ENCODE assay signal across 30 cellular contexts in the genomic region with DNA sequence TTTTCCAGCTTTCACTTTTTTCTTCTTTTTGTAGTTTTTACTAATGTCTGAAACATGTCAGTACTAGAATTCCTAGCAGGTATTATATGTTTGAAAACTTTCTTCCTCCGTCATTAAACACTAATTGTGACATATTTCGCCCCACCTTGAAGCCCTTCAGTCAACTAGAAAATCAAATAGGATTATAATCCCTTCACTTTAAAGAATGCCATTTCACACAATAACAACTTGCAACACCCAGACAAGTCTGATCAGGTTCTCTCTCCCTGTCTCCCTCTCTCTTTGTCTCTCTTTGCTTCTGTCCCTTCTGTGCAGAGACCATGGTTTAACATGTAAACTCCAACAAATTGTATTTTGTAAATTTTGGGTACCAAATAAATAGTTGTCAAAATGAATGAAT.
"Had no signal": no experiment of that assay in that cellular context is flagged by ENCODE, and none has a peak within 500 bp of the region (broad histone marks: within the 10 kb centered on the region; RNA-seq: fewer than 3 reads in every experiment).

No MANE protein-coding gene starts in this region.

- H3K36me3 Mint-ChIP-seq: activated CD4-positive, alpha-beta memory T cell treated with anti-CD3 and anti-CD28 coated beads for 36 hours; activated CD8-positive, alpha-beta memory T cell treated with anti-CD3 and anti-CD28 coated beads, Interleukin-2, amount 10 ng/mL, durations not matched to agents 7 days and 5 days; activated naive CD8-positive, alpha-beta T cell had no signal

- H3K27ac Mint-ChIP-seq: activated CD4-positive, alpha-beta memory T cell treated with anti-CD3 and anti-CD28 coated beads for 36 hours; activated CD4-positive, alpha-beta T cell treated with anti-CD3 and anti-CD28 coated beads for 36 hours; activated CD4-positive, alpha-beta T cell treated with anti-CD3 and anti-CD28 coated beads, Interleukin-2, amount 10 ng/mL, durations not matched to agents 24 days and 14 days; activated CD8-positive, alpha-beta memory T cell treated with anti-CD3 and anti-CD28 coated beads, Interleukin-2, amount 10 ng/mL, durations not matched to agents 7 days and 5 days; activated CD8-positive, alpha-beta T cell treated with anti-CD3 and anti-CD28 coated beads, Interleukin-2, amount 10 ng/mL, durations not matched to agents 7 days and 5 days; activated naive CD8-positive, alpha-beta T cell; activated T-helper 17 cell treated with anti-CD3 and anti-CD28 coated beads, Interleukin-2, amount 50 U/mL, for 72 hours had no signal

- H3K4me3 Mint-ChIP-seq: activated CD4-positive, alpha-beta memory T cell treated with anti-CD3 and anti-CD28 coated beads for 36 hours; activated CD4-positive, alpha-beta T cell treated with anti-CD3 and anti-CD28 coated beads for 36 hours; activated CD4-positive, alpha-beta T cell treated with anti-CD3 and anti-CD28 coated beads, Interleukin-2, amount 10 ng/mL, durations not matched to agents 24 days and 14 days; activated CD8-positive, alpha-beta memory T cell treated with anti-CD3 and anti-CD28 coated beads, Interleukin-2, amount 10 ng/mL, durations not matched to agents 7 days and 5 days; activated CD8-positive, alpha-beta T cell treated with anti-CD3 and anti-CD28 coated beads, Interleukin-2, amount 10 ng/mL, durations not matched to agents 7 days and 5 days; activated naive CD8-positive, alpha-beta T cell; activated T-helper 17 cell treated with anti-CD3 and anti-CD28 coated beads, Interleukin-2, amount 50 U/mL, for 72 hours had no signal

- DNase-seq: activated CD4-positive, alpha-beta memory T cell treated with anti-CD3 and anti-CD28 coated beads for 36 hours; activated CD4-positive, alpha-beta T cell treated with anti-CD3 and anti-CD28 coated beads for 36 hours; activated CD4-positive, alpha-beta T cell treated with anti-CD3 and anti-CD28 coated beads, Interleukin-2, amount 10 ng/mL, durations not matched to agents 24 days and 14 days; activated CD4-positive, CD25-positive, alpha-beta regulatory T cell; activated CD4-positive, CD25-positive, alpha-beta regulatory T cell treated with anti-CD3 and anti-CD28 coated beads, Interleukin-2, amount 50 U/mL, for 72 hours; activated CD8-positive, alpha-beta memory T cell treated with anti-CD3 and anti-CD28 coated beads, Interleukin-2, amount 10 ng/mL, durations not matched to agents 7 days and 5 days; activated CD8-positive, alpha-beta memory T cell treated with anti-CD3 and anti-CD28 coated beads, Interleukin-2, amount 50 U/mL, for 4 hours; activated CD8-positive, alpha-beta T cell treated with anti-CD3 and anti-CD28 coated beads, Interleukin-2, amount 10 ng/mL, durations not matched to agents 7 days and 5 days; activated effector memory CD4-positive, alpha-beta T cell treated with Interleukin-2 at 50 U/mL for 16 hours; activated gamma-delta T cell treated with Interleukin-2 at 50 U/mL for 16 hours; activated naive CD4-positive, alpha-beta T cell treated with anti-CD3 and anti-CD28 coated beads, Interleukin-2, amount 50 U/mL, for 16 hours; activated naive CD4-positive, alpha-beta T cell treated with Interleukin-2 at 50 U/mL for 16 hours; activated T-cell treated with anti-CD3 and anti-CD28 coated beads, Interleukin-2, amount 50 U/mL, for 1 hour; amniotic stem cell; anterior cingulate cortex; brain microvascular endothelial cell; central memory CD4-positive, alpha-beta T cell; cerebellar nuclear complex; colonic mucosa; effector CD8-positive, alpha-beta T cell; foreskin melanocyte; T-helper 2 cell had no signal

- H3K27me3 Mint-ChIP-seq: activated CD4-positive, alpha-beta memory T cell treated with anti-CD3 and anti-CD28 coated beads for 36 hours; activated CD4-positive, alpha-beta T cell treated with anti-CD3 and anti-CD28 coated beads for 36 hours; activated CD4-positive, alpha-beta T cell treated with anti-CD3 and anti-CD28 coated beads, Interleukin-2, amount 10 ng/mL, durations not matched to agents 24 days and 14 days; activated CD8-positive, alpha-beta memory T cell treated with anti-CD3 and anti-CD28 coated beads, Interleukin-2, amount 10 ng/mL, durations not matched to agents 7 days and 5 days; activated naive CD8-positive, alpha-beta T cell; activated T-helper 17 cell treated with anti-CD3 and anti-CD28 coated beads, Interleukin-2, amount 50 U/mL, for 72 hours had no signal

- FAIRE-seq: astrocyte, endometrium, endothelial cell of umbilical vein had no signal

- ATAC-seq: activated CD4-positive, alpha-beta T cell treated with anti-CD3 and anti-CD28 coated beads for 36 hours; activated CD8-positive, alpha-beta memory T cell treated with anti-CD3 and anti-CD28 coated beads, Interleukin-2, amount 10 ng/mL, durations not matched to agents 7 days and 5 days; activated CD8-positive, alpha-beta T cell treated with anti-CD3 and anti-CD28 coated beads, Interleukin-2, amount 10 ng/mL, durations not matched to agents 7 days and 5 days; activated T-helper 17 cell treated with anti-CD3 and anti-CD28 coated beads, Interleukin-2, amount 50 U/mL, for 72 hours; gastroesophageal sphincter had no signal

- H3K9me3 ChIP-seq: colonic mucosa, esophagus muscularis mucosa, gastroesophageal sphincter had no signal

- H3K4me1 Mint-ChIP-seq: activated CD4-positive, alpha-beta T cell treated with anti-CD3 and anti-CD28 coated beads for 36 hours; activated CD4-positive, alpha-beta T cell treated with anti-CD3 and anti-CD28 coated beads, Interleukin-2, amount 10 ng/mL, durations not matched to agents 24 days and 14 days; activated CD8-positive, alpha-beta memory T cell treated with anti-CD3 and anti-CD28 coated beads, Interleukin-2, amount 10 ng/mL, durations not matched to agents 7 days and 5 days; activated T-helper 17 cell treated with anti-CD3 and anti-CD28 coated beads, Interleukin-2, amount 50 U/mL, for 72 hours had no signal

- H3K36me3 ChIP-seq: brain microvascular endothelial cell, cardiac muscle cell, colonic mucosa, esophagus muscularis mucosa, gastroesophageal sphincter had no signal

- H3K27me3 ChIP-seq: brain microvascular endothelial cell, cardiac muscle cell, colonic mucosa, esophagus muscularis mucosa, gastroesophageal sphincter had no signal

- H3K27ac ChIP-seq: brain microvascular endothelial cell, cardiac muscle cell, colonic mucosa, esophagus muscularis mucosa, gastroesophageal sphincter had no signal

- H3K4me3 ChIP-seq: cardiac muscle cell, colonic mucosa, esophagus muscularis mucosa, gastroesophageal sphincter had no signal

- H3K9me3 Mint-ChIP-seq: activated CD4-positive, alpha-beta memory T cell treated with anti-CD3 and anti-CD28 coated beads for 36 hours; activated CD4-positive, alpha-beta T cell treated with anti-CD3 and anti-CD28 coated beads, Interleukin-2, amount 10 ng/mL, durations not matched to agents 24 days and 14 days had no signal

- H3K4me1 ChIP-seq: colonic mucosa had no signal
